14 cellular contexts compared by ENCODE assay signal in the genomic region with DNA sequence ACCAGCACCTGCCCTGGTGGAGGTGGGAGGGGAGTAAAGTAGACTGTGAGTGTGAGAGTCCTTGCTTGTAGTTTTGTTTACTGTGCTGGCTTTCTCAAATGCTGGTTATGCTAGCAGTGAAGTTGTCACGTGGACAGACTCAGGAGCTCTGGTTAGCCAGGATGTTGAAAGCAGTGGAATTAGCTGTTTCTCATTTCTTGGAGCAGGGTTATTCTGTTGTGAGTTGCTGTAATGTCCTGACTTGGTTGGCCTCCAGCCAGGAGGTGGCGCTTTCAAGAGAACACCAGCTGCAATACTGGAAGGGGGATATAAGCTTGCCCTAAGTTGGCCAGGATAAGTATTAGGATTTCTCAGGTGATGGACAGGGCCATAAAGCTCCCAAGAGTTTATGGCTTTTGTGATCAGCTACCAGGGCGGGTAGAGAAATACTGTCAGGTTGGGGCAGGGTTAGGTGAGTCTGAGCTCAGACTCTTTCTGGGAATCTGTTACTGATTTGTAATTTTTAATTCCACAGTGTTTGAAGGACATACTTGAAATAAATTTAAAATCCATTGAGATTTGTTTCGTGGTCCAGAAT. TPM values are rescaled to one million over a fixed set of nuclear protein-coding genes. Genes with fewer than 3 reads are reported as not detected.
DNase-seq lines count a peak whose midpoint lies in the region; ATAC-seq, FAIRE-seq and TF ChIP-seq lines count a peak whose summit lies in the region.
"Had no signal": no experiment of that assay in that cellular context is flagged by ENCODE, and none has a peak within 500 bp of the region (broad histone marks: within the 10 kb centered on the region; RNA-seq: fewer than 3 reads in every experiment).

No MANE protein-coding gene starts in this region.

- 43% methylated on average over 4 of the region's 4 CpGs; no CpG with 5 or more reads in 1 of the 2 experiments for WGBS in H1 (ENCODE audit: extremely low coverage in 1 of 2, insufficient coverage in 1 of 2, insufficient read length in 1 of 2, insufficient replicate concordance in 2 of 2, low coverage in 1 of 2, low lambda C conversion rate in 2 of 2, missing lambda C conversion rate in 1 of 2), 2 experiments

- H2BK120ac ChIP-seq in H1 (replicated peaks; ENCODE audit: low read depth, low read length), result no peak overlapping the region

- no peak for TF ChIP-seq EP300 in H1 (IDR thresholded peaks at IDR 0.05; ENCODE audit: borderline replicate concordance in 1 of 2, low read depth in 2 of 2, low read length in 2 of 2)

- no peak for TF ChIP-seq POLR2A in H1 (IDR thresholded peaks at IDR 0.05; ENCODE audit: control extremely low read depth in 1 of 2, low read depth in 2 of 2, low read length in 2 of 2)

- H3K4me2 ChIP-seq in KMS-11 (no peak overlapping the region), H1 (ENCODE audit: insufficient read depth in 1 of 2, low read depth in 2 of 2, low read length in 2 of 2) (no peak overlapping the region)

- no peak overlapping the region for H2AFZ ChIP-seq in KMS-11 (ENCODE audit: low read depth)
- H2AFZ ChIP-seq in H1 (ENCODE audit: low read length), result no peak overlapping the region

- H2BK20ac ChIP-seq in H1 (ENCODE audit: low read length), result no peak overlapping the region

- no peak overlapping the region for H3K4ac ChIP-seq in H1 (replicated peaks; ENCODE audit: insufficient read length, low read depth, low read length)

- CTCF ChIA-PET in H1 (lab: Charles Lee; ENCODE audit: partially characterized antibody), result interaction anchor here (0.7 to 3.9 kb wide), 44 partner anchors 7 to 420 kb away, joined by 3 to 36 read pairs (median 4); partner anchors contain the start of genes NAGA, NDUFA6, SEPTIN3 and SMIM45

- H3K27me3 ChIP-seq in KMS-11 (ENCODE audit: insufficient read depth, low read depth) (no peaks in the 10 kb centered on the region), H1 (replicated peaks in 1 of 4; ENCODE audit: control insufficient read depth in 3 of 4, extremely low read depth in 1 of 4, insufficient read depth in 3 of 4, low read length in 3 of 4) (no peaks in the 10 kb centered on the region; a peak in 3 of 7 replicates)
- H3K27me3 ChIP-seq: tibial artery had no signal

- no peaks in the 10 kb centered on the region for H3K79me1 ChIP-seq in H1 (ENCODE audit: low read depth, low read length)

- no peaks in the 10 kb centered on the region for H3K27me3 Mint-ChIP-seq in effector memory CD8-positive, alpha-beta T cell
- H3K27me3 Mint-ChIP-seq: activated B cell treated with CpG ODN at 0.5 μM for 24 hours had no signal

- no peak overlapping the region for H3K14ac ChIP-seq in H1 (ENCODE audit: insufficient read length)

- no peak overlapping the region for H2AK5ac ChIP-seq in H1 (ENCODE audit: low read depth, low read length)

- DNase-seq in H1 (ENCODE audit: low read depth in 1 of 2, low spot score in 2 of 2), result peak in 1 of 2 experiments; percentile 70
- DNase-seq in mucosa of descending colon, result peak in 2 of 3 donors; percentile 63 to 74
- DNase-seq in effector memory CD8-positive, alpha-beta T cell, result no peak
- DNase-seq in epidermal melanocyte (ENCODE audit: insufficient read length, low spot score), result no peak
- DNase-seq: activated B cell treated with CpG ODN at 0.5 μM for 24 hours; activated T-cell treated with anti-CD3 and anti-CD28 coated beads, Interleukin-2, amount 50 U/mL, for 48 hours; Caco-2; NCI-H2029; tibial artery had no signal

- H3K36me3 ChIP-seq in KMS-11 (ENCODE audit: insufficient read depth), result no peaks in the 10 kb centered on the region
- no peaks in the 10 kb centered on the region for H3K36me3 ChIP-seq in H1 (ENCODE audit: control insufficient read depth in 2 of 4, insufficient read depth in 4 of 4, low read length in 3 of 4)
- no peaks in the 10 kb centered on the region for H3K36me3 ChIP-seq in mucosa of descending colon (ENCODE audit: low read depth)

- H2BK12ac ChIP-seq in H1 (ENCODE audit: low read depth, low read length), result no peak overlapping the region

- no peak overlapping the region for H3K4me3 Mint-ChIP-seq in effector memory CD8-positive, alpha-beta T cell
- H3K4me3 Mint-ChIP-seq: activated B cell treated with CpG ODN at 0.5 μM for 24 hours had no signal

- TF ChIP-seq CTCF in GM12874 (IDR thresholded peaks at IDR 0.05; ENCODE audit: insufficient read depth, low read depth, low read length) (peak; percentile 3; the same call in 1 of the 2 replicates), KMS-11 (conservative IDR thresholded peaks at IDR 0.05; ENCODE audit: low read depth, low read length) (0 out of 2 replicates have a peak, but pooled peaks have one; percentile 19), H1 (IDR thresholded peaks at IDR 0.05; ENCODE audit: control extremely low read depth in 1 of 3, insufficient read depth in 1 of 3, low read depth in 1 of 3, low read length in 3 of 3) (peak; percentile 58 to 87 (median 74)), mucosa of descending colon (IDR thresholded peaks at IDR 0.05) (no peak)

- no peak overlapping the region for H3K56ac ChIP-seq in H1 (replicated peaks; ENCODE audit: insufficient read length, low read depth, low read length)

- no peak overlapping the region for H3K27ac Mint-ChIP-seq in effector memory CD8-positive, alpha-beta T cell
- H3K27ac Mint-ChIP-seq: activated B cell treated with CpG ODN at 0.5 μM for 24 hours had no signal

- POLR2A ChIA-PET in H1 (lab: Charles Lee; ENCODE audit: partially characterized antibody), result interaction anchor here (0.6 to 2.7 kb wide), 4 partner anchors 27 to 155 kb away, joined by 3 to 8 read pairs (median 4); partner anchors contain the start of genes NDUFA6 and SMDT1

- H2BK5ac ChIP-seq in H1 (ENCODE audit: low read depth, low read length), result no peak overlapping the region

- intact Hi-C loops in mucosa of descending colon (cut with DNase I, micrococcal nuclease), result no loop called here

- peaks cover 5% of the 10 kb centered on the region for H3K36me3 Mint-ChIP-seq in effector memory CD8-positive, alpha-beta T cell (ENCODE audit: insufficient read depth)

- H4K5ac ChIP-seq in H1 (ENCODE audit: insufficient read length, low read depth, low read length), result no peak overlapping the region

- no peak overlapping the region for H3K23ac ChIP-seq in H1 (ENCODE audit: insufficient read length)

- ATAC-seq in mucosa of descending colon (peak; percentile 61), HG02970 (IDR thresholded peaks at IDR 0.05; ENCODE audit: low FRiP score, unreplicated experiment) (no peak), GM21717 (IDR thresholded peaks at IDR 0.05; ENCODE audit: unreplicated experiment) (no peak)
- no peak for ATAC-seq in effector memory CD8-positive, alpha-beta T cell (replicated peaks)

- H3K27ac ChIP-seq in KMS-11 (no peak overlapping the region), H1 (ENCODE audit: low read depth, low read length) (no peak overlapping the region)
- H3K27ac ChIP-seq: SK-N-MC, tibial artery had no signal

- H3K9ac ChIP-seq in KMS-11 (no peak overlapping the region), H1 (replicated peaks in 1 of 4; ENCODE audit: extremely low read depth in 1 of 4, low read depth in 3 of 4, low read length in 3 of 4) (no peak overlapping the region)

- peak; percentile 55 to 68 for TF ChIP-seq RAD21 in H1 (IDR thresholded peaks at IDR 0.05 in 1 of 2, conservative IDR thresholded peaks at IDR 0.05 in 1 of 2; ENCODE audit: low read depth in 2 of 2, low read length in 2 of 2)

- peaks cover 0 to 2% of the 10 kb centered on the region in 2 donors for H3K9me3 Mint-ChIP-seq in effector memory CD8-positive, alpha-beta T cell

- H3K4me3 ChIP-seq in KMS-11 (IDR thresholded peaks at IDR 0.05; ENCODE audit: insufficient read depth, low read depth, low read length) (no peak overlapping the region), H1 (ENCODE audit: extremely low read depth in 1 of 4, insufficient read depth in 2 of 4, low read depth in 3 of 4, low read length in 4 of 4) (no peak overlapping the region), mucosa of descending colon (no peak overlapping the region)
- H3K4me3 ChIP-seq: SK-N-MC, tibial artery had no signal

- H3K9me3 ChIP-seq in H1 (ENCODE audit: insufficient read depth in 2 of 2, low read depth in 1 of 2, low read length in 1 of 2), result no peaks in the 10 kb centered on the region
- peaks cover 14% of the 10 kb centered on the region for H3K9me3 ChIP-seq in mucosa of descending colon

- no peak overlapping the region for H4K8ac ChIP-seq in H1 (ENCODE audit: extremely low read depth, insufficient read depth, low read length)

- H4K20me1 ChIP-seq in KMS-11 (ENCODE audit: insufficient read depth), result no peaks in the 10 kb centered on the region
- H4K20me1 ChIP-seq in H1 (replicated peaks in 1 of 2; ENCODE audit: control insufficient read depth in 1 of 2, insufficient read depth in 2 of 2, low read length in 2 of 2), result no peaks in the 10 kb centered on the region

- no peaks in the 10 kb centered on the region for H3K79me2 ChIP-seq in KMS-11 (ENCODE audit: insufficient read depth, low read depth)
- no peaks in the 10 kb centered on the region for H3K79me2 ChIP-seq in H1 (ENCODE audit: control insufficient read depth in 1 of 2, insufficient read depth in 2 of 2, low read length in 2 of 2)

- no peaks in the 10 kb centered on the region for H3K23me2 ChIP-seq in H1 (ENCODE audit: low read depth, low read length)

- peak; percentile 91 for FAIRE-seq in H1 (lab: Jason Lieb, UNC)

- H3K4me1 ChIP-seq in KMS-11 (ENCODE audit: low read depth, poor library complexity, severe bottlenecking) (no peaks in the 10 kb centered on the region), H1 (replicated peaks in 1 of 4; ENCODE audit: control insufficient read depth in 3 of 4, insufficient read depth in 4 of 4, low read length in 3 of 4) (peaks cover 0 to 3% (median 1%) of the 10 kb centered on the region in 4 experiments; a peak in 3 of 7 replicates), mucosa of descending colon (ENCODE audit: low read depth) (no peaks in the 10 kb centered on the region)
- H3K4me1 ChIP-seq: Caco-2, tibial artery had no signal

- no peak overlapping the region for H3K18ac ChIP-seq in H1 (ENCODE audit: extremely low read depth, low read length)

- no peak overlapping the region for H4K91ac ChIP-seq in H1 (replicated peaks; ENCODE audit: insufficient read length, low read length)

- H3K4me1 Mint-ChIP-seq in effector memory CD8-positive, alpha-beta T cell (ENCODE audit: low read depth in 2 of 2), result peaks cover 20 to 29% of the 10 kb centered on the region in 2 donors

- H2BK15ac ChIP-seq in H1 (ENCODE audit: low read length), result no peak overlapping the region

RNA-seq across cellular contexts. Expression of gene CYP2D6, which starts 13.7 kb away (rescaled TPM):
- total RNA-seq in H1 (2021; fragmentation: NEBNext Ultra II Directional; extraction: Animal tissue kit (Norgen Biotek cat#: 25700)), result 0.77 and 0.93 TPM in 2 replicates
- polyA plus RNA-seq in H1 (2011; rRNA removed), result 1.7 TPM in 2 replicates
- 1.3 TPM for polyA plus RNA-seq in H1 (2011; cell fraction: cytosol; rRNA removed)
- polyA plus RNA-seq in H1 (2011; cell fraction: nucleus; rRNA removed), result 7.8 TPM
- 1.2 to 2.4 TPM (median 1.5 TPM) in 4 replicates for polyA plus RNA-seq in H1 (2012, experiment 1 of 2)
- 0.47 TPM for polyA plus RNA-seq in H1 (2012, experiment 2 of 2)
- 0.61 TPM for polyA plus RNA-seq in H1 (2013, experiment 1 of 2)
- 0.46 TPM for polyA plus RNA-seq in H1 (2013, experiment 2 of 2)
- 0.46 and 0.79 TPM in 2 replicates for polyA minus RNA-seq in H1 (2011; rRNA and poly(A)+ RNA removed)
- not detected for polyA minus RNA-seq in H1 (2011; cell fraction: cytosol; rRNA and poly(A)+ RNA removed)
- 1.4 TPM for polyA minus RNA-seq in H1 (2011; cell fraction: nucleus; rRNA and poly(A)+ RNA removed)
- total RNA-seq in mucosa of descending colon, result 10 to 100 TPM in 1 of 3 donors, 1 to 10 TPM in 2; 3.8 to 10.0 (median 4.7) TPM

RNA-seq across cellular contexts. Expression of gene NDUFA6, which starts 26.4 kb away (rescaled TPM):
- total RNA-seq in H1 (2021; fragmentation: NEBNext Ultra II Directional; extraction: Animal tissue kit (Norgen Biotek cat#: 25700)), result 99.5 and 105 TPM in 2 replicates
- 60.1 and 76.2 TPM in 2 replicates for polyA plus RNA-seq in H1 (2011; rRNA removed)
- polyA plus RNA-seq in H1 (2011; cell fraction: cytosol; rRNA removed), result 106 TPM
- polyA plus RNA-seq in H1 (2011; cell fraction: nucleus; rRNA removed), result 45.7 TPM
- 119 to 140 TPM (median 130 TPM) in 4 replicates for polyA plus RNA-seq in H1 (2012, experiment 1 of 2)
- polyA plus RNA-seq in H1 (2012, experiment 2 of 2), result 88.8 TPM
- 130 TPM for polyA plus RNA-seq in H1 (2013, experiment 1 of 2)
- 129 TPM for polyA plus RNA-seq in H1 (2013, experiment 2 of 2)
- polyA minus RNA-seq in H1 (2011; rRNA and poly(A)+ RNA removed), result 15.0 and 17.8 TPM in 2 replicates
- 25.5 TPM for polyA minus RNA-seq in H1 (2011; cell fraction: cytosol; rRNA and poly(A)+ RNA removed)
- 15.1 TPM for polyA minus RNA-seq in H1 (2011; cell fraction: nucleus; rRNA and poly(A)+ RNA removed)
- total RNA-seq in mucosa of descending colon, result 100 to 1,000 TPM in 2 of 3 donors, 10 to 100 TPM in 1; 85.3 to 106 (median 105) TPM

RNA-seq across cellular contexts. Expression of gene SMDT1, which starts 37.4 kb away (rescaled TPM):
- 35.6 and 36.0 TPM in 2 replicates for total RNA-seq in H1 (2021; fragmentation: NEBNext Ultra II Directional; extraction: Animal tissue kit (Norgen Biotek cat#: 25700))
- polyA plus RNA-seq in H1 (2011; rRNA removed), result 34.9 and 40.7 TPM in 2 replicates
- 24.5 TPM for polyA plus RNA-seq in H1 (2011; cell fraction: cytosol; rRNA removed)
- polyA plus RNA-seq in H1 (2011; cell fraction: nucleus; rRNA removed), result 19.7 TPM
- polyA plus RNA-seq in H1 (2012, experiment 1 of 2), result 36.3 to 59.7 TPM (median 47.1 TPM) in 4 replicates
- 15.3 TPM for polyA plus RNA-seq in H1 (2012, experiment 2 of 2)
- polyA plus RNA-seq in H1 (2013, experiment 1 of 2), result 21.7 TPM
- polyA plus RNA-seq in H1 (2013, experiment 2 of 2), result 22.2 TPM
- polyA minus RNA-seq in H1 (2011; rRNA and poly(A)+ RNA removed), result 2.6 and 5.5 TPM in 2 replicates
- polyA minus RNA-seq in H1 (2011; cell fraction: cytosol; rRNA and poly(A)+ RNA removed), result 3.0 TPM
- polyA minus RNA-seq in H1 (2011; cell fraction: nucleus; rRNA and poly(A)+ RNA removed), result 10.3 TPM
- 100 to 1,000 TPM in 2 of 3 donors, 10 to 100 TPM in 1; 79.7 to 118 (median 102) TPM for total RNA-seq in mucosa of descending colon

RNA-seq across cellular contexts. Expression of gene PHETA2, which starts 42.9 kb away (rescaled TPM):
- 7.4 and 8.0 TPM in 2 replicates for total RNA-seq in H1 (2021; fragmentation: NEBNext Ultra II Directional; extraction: Animal tissue kit (Norgen Biotek cat#: 25700))
- 7.6 and 8.4 TPM in 2 replicates for polyA plus RNA-seq in H1 (2011; rRNA removed)
- 9.3 TPM for polyA plus RNA-seq in H1 (2011; cell fraction: cytosol; rRNA removed)
- 9.5 TPM for polyA plus RNA-seq in H1 (2011; cell fraction: nucleus; rRNA removed)
- polyA plus RNA-seq in H1 (2012, experiment 1 of 2), result 6.3 to 9.1 TPM (median 8.2 TPM) in 4 replicates
- polyA plus RNA-seq in H1 (2012, experiment 2 of 2), result 10.9 TPM
- polyA plus RNA-seq in H1 (2013, experiment 1 of 2), result 3.1 TPM
- 3.5 TPM for polyA plus RNA-seq in H1 (2013, experiment 2 of 2)
- polyA minus RNA-seq in H1 (2011; rRNA and poly(A)+ RNA removed), result 3.6 and 4.8 TPM in 2 replicates
- polyA minus RNA-seq in H1 (2011; cell fraction: cytosol; rRNA and poly(A)+ RNA removed), result 3.1 TPM
- polyA minus RNA-seq in H1 (2011; cell fraction: nucleus; rRNA and poly(A)+ RNA removed), result 5.3 TPM
- total RNA-seq in mucosa of descending colon, result 10 to 100 TPM; 13.0 to 15.7 (median 13.5) TPM

RNA-seq across cellular contexts. Expression of gene NAGA, which starts 46.3 kb away (rescaled TPM):
- 14.7 and 14.8 TPM in 2 replicates for total RNA-seq in H1 (2021; fragmentation: NEBNext Ultra II Directional; extraction: Animal tissue kit (Norgen Biotek cat#: 25700))
- 30.7 and 39.5 TPM in 2 replicates for polyA plus RNA-seq in H1 (2011; rRNA removed)
- 30.8 TPM for polyA plus RNA-seq in H1 (2011; cell fraction: cytosol; rRNA removed)
- polyA plus RNA-seq in H1 (2011; cell fraction: nucleus; rRNA removed), result 40.3 TPM
- polyA plus RNA-seq in H1 (2012, experiment 1 of 2), result 17.1 to 23.7 TPM (median 19.8 TPM) in 4 replicates
- 18.9 TPM for polyA plus RNA-seq in H1 (2012, experiment 2 of 2)
- polyA plus RNA-seq in H1 (2013, experiment 1 of 2), result 20.2 TPM
- 20.8 TPM for polyA plus RNA-seq in H1 (2013, experiment 2 of 2)
- 35.3 and 40.0 TPM in 2 replicates for polyA minus RNA-seq in H1 (2011; rRNA and poly(A)+ RNA removed)
- polyA minus RNA-seq in H1 (2011; cell fraction: cytosol; rRNA and poly(A)+ RNA removed), result 18.3 TPM
- 14.3 TPM for polyA minus RNA-seq in H1 (2011; cell fraction: nucleus; rRNA and poly(A)+ RNA removed)
- total RNA-seq in mucosa of descending colon, result 10 to 100 TPM; 24.3 to 35.8 (median 35.4) TPM

Comparison
In these comparisons a context has a peak if more than half of its experiments do, and no peak if none do; other contexts are left out.
1. DNase-seq: peak in mucosa of descending colon (2 of 3); none in effector memory CD8-positive, alpha-beta T cell (0 of 3) and epidermal melanocyte (single experiment).